ENCODE assay signal across 8 cellular contexts in genomic region chr16:1613728-1614225, GRCh38. TPM values are rescaled to one million over a fixed set of nuclear protein-coding genes. Genes with fewer than 3 reads are reported as not detected.
A peak's percentile ranks its signal among the peaks of the same experiment; 100 is the strongest.
DNase-seq lines count a peak whose midpoint lies in the region; ATAC-seq and TF ChIP-seq lines count a peak whose summit lies in the region.

No MANE protein-coding gene starts in this region.

- H3K9ac ChIP-seq in IMR-90 (ENCODE audit: low read depth, low read length): peak overlapping the region; percentile 90

- peak overlapping the region; percentile 18; the same call in 1 of the 2 replicates for H3K23ac ChIP-seq in IMR-90 (ENCODE audit: low read depth, low read length)

- no peak overlapping the region for H2BK5ac ChIP-seq in IMR-90 (ENCODE audit: low read depth, low read length, poor library complexity, severe bottlenecking)

- BruUV-seq in IMR-90 (replicated peaks; lab: Mats Ljungman, UMichigan): no TSS peak

- H3K14ac ChIP-seq in IMR-90 (replicated peaks; ENCODE audit: low read depth, low read length): no peak overlapping the region

- H3K4me1 ChIP-seq in IMR-90 (ENCODE audit: control insufficient read depth, insufficient read depth, low read length) (peaks cover 10% of the 10 kb centered on the region), lower lobe of right lung (peaks cover 66% of the 10 kb centered on the region)

- CTCF ChIA-PET in IMR-90 (lab: Yijun Ruan, JAX): no interaction called here

- peaks cover 15% of the 10 kb centered on the region for H3K36me3 ChIP-seq in IMR-90 (ENCODE audit: control insufficient read depth, insufficient read depth, low read length)
- peaks cover 18% of the 10 kb centered on the region for H3K36me3 ChIP-seq in lower lobe of right lung

- no peak overlapping the region for H4K5ac ChIP-seq in IMR-90 (ENCODE audit: low read depth, low read length)

- peaks cover 9% of the 10 kb centered on the region for H3K27me3 Mint-ChIP-seq in type B pancreatic cell

- H3K56ac ChIP-seq in IMR-90 (ENCODE audit: extremely low read depth, insufficient read depth, low read length): no peak overlapping the region

- DNase-seq in CD1c-positive myeloid dendritic cell (ENCODE audit: extremely low spot score): peak; percentile 41
- no peak for DNase-seq in IMR-90
- no peak for DNase-seq in astrocyte of the spinal cord (ENCODE audit: low read depth, low spot score)
- no peak for DNase-seq in lower lobe of right lung
- DNase-seq in type B pancreatic cell (ENCODE audit: extremely low spot score, unreplicated experiment): no peak
- no peak for DNase-seq in substantia nigra (lab: John Stamatoyannopoulos, UW)
- no peak for DNase-seq in LoVo (ENCODE audit: low spot score)

- H3K9me1 ChIP-seq in IMR-90 (ENCODE audit: insufficient read depth, low read length): peaks cover 3% of the 10 kb centered on the region

- H3K18ac ChIP-seq in IMR-90 (ENCODE audit: low read depth, low read length): no peak overlapping the region

- H3K4me3 ChIP-seq in IMR-90 (ENCODE audit: insufficient read depth, low read depth, low read length) (peak overlapping the region; percentile 94), astrocyte of the spinal cord (ENCODE audit: low read depth, low read length) (peak overlapping the region; percentile 73), lower lobe of right lung (peak overlapping the region; percentile 92)

- 0% methylated on average over 8 of the region's 39 CpGs; no CpG with 5 or more reads in 1 of the 2 experiments for WGBS in IMR-90 (ENCODE audit: extremely low coverage in 2 of 2, insufficient read length in 1 of 2), 2 experiments

- peaks cover 17% of the 10 kb centered on the region for H4K20me1 ChIP-seq in IMR-90 (ENCODE audit: insufficient read depth, low read length)

- H2AFZ ChIP-seq in IMR-90 (replicated peaks; ENCODE audit: low read length, poor library complexity): peak overlapping the region; percentile 49

- TF ChIP-seq CTCF in IMR-90 (conservative IDR thresholded peaks at IDR 0.05; ENCODE audit: low read depth, low read length): no peak
- TF ChIP-seq CTCF in astrocyte of the spinal cord (IDR thresholded peaks at IDR 0.05; ENCODE audit: low read depth, low read length): no peak
- TF ChIP-seq CTCF in lower lobe of right lung (IDR thresholded peaks at IDR 0.05): no peak
- no peak for TF ChIP-seq CTCF in type B pancreatic cell (conservative IDR thresholded peaks at IDR 0.05)

- H3K27ac Mint-ChIP-seq in type B pancreatic cell: peak overlapping the region; percentile 92

- H3K4ac ChIP-seq in IMR-90 (ENCODE audit: low read depth, low read length): no peak overlapping the region

- peaks cover 19 to 60% of the 10 kb centered on the region in 2 experiments for H3K79me1 ChIP-seq in IMR-90 (ENCODE audit: low read depth in 1 of 2, low read length in 2 of 2)

- dilution Hi-C loops in IMR-90 (cut with HindIII; ENCODE audit: low sequenced_read_pairs, unreplicated experiment): no loop called here

- POLR2A ChIA-PET in IMR-90 (lab: Charles Lee; ENCODE audit: unreplicated experiment): no interaction called here

- no peaks in the 10 kb centered on the region for H3K9me3 ChIP-seq in IMR-90 (ENCODE audit: control insufficient read depth, insufficient read depth, low read length)
- no peaks in the 10 kb centered on the region for H3K9me3 ChIP-seq in lower lobe of right lung

- H2BK20ac ChIP-seq in IMR-90 (ENCODE audit: low read depth, low read length): no peak overlapping the region

- TF ChIP-seq RAD21 in IMR-90 (IDR thresholded peaks at IDR 0.05; ENCODE audit: low read length): no peak

- H3K9me3 Mint-ChIP-seq in type B pancreatic cell: no peaks in the 10 kb centered on the region

- H3K4me1 Mint-ChIP-seq in type B pancreatic cell (ENCODE audit: unreplicated experiment): peaks cover 19% of the 10 kb centered on the region

- peaks cover 9% of the 10 kb centered on the region for H3K36me3 Mint-ChIP-seq in type B pancreatic cell

- ATAC-seq in IMR-90 (ENCODE audit: low read depth) (no peak), lower lobe of right lung (no peak), HG03378 (IDR thresholded peaks at IDR 0.05; ENCODE audit: unreplicated experiment) (no peak)

- H4K91ac ChIP-seq in IMR-90 (ENCODE audit: insufficient read depth, low read depth, low read length): no peak overlapping the region

- peak overlapping the region; percentile 21 for H2AK9ac ChIP-seq in IMR-90 (replicated peaks; ENCODE audit: low read depth, low read length, poor library complexity)

- no peak for TF ChIP-seq POLR2A in IMR-90 (IDR thresholded peaks at IDR 0.05; ENCODE audit: low read depth, low read length)

- H2BK15ac ChIP-seq in IMR-90 (ENCODE audit: low read depth, low read length): no peak overlapping the region

- H3K27me3 ChIP-seq in IMR-90 (ENCODE audit: control insufficient read depth, insufficient read depth, low read length) (no peaks in the 10 kb centered on the region), lower lobe of right lung (ENCODE audit: low read depth) (no peaks in the 10 kb centered on the region)

- H2AK5ac ChIP-seq in IMR-90 (ENCODE audit: low read depth, low read length): no peak overlapping the region

- intact Hi-C loops in IMR-90 (cut with micrococcal nuclease) (loop anchor here (5.0 kb wide), 2 partner anchors 94 to 121 kb away; partner anchors contain the start of genes MAPK8IP3 and TELO2), lower lobe of right lung (cut with DNase I) (no loop called here)

- H3K27ac ChIP-seq in IMR-90 (ENCODE audit: insufficient read depth, low read length) (no peak overlapping the region), lower lobe of right lung (no peak overlapping the region), substantia nigra (ENCODE audit: low read depth, low read length, poor library complexity, severe bottlenecking) (no peak overlapping the region)

- peak overlapping the region; percentile 96 for H3K4me3 Mint-ChIP-seq in type B pancreatic cell

- in situ Hi-C loops in IMR-90 (cut with MboI; ENCODE audit: low sequenced_read_pairs) (no loop called here), astrocyte of the spinal cord (cut with HindIII; ENCODE audit: low sequenced_read_pairs) (no loop called here)

- no peak overlapping the region; a peak in 1 of 4 replicates for H4K8ac ChIP-seq in IMR-90 (ENCODE audit: low read depth in 2 of 2, low read length in 2 of 2)

- peak overlapping the region; percentile 93 for H3K4me2 ChIP-seq in IMR-90 (ENCODE audit: low read depth, low read length)

- H2BK120ac ChIP-seq in IMR-90 (ENCODE audit: low read depth, low read length): no peak overlapping the region

TF ChIP-seq in IMR-90, 13 proteins besides CTCF, POLR2A, EP300 and RAD21:
- TF ChIP-seq SMC3 (IDR thresholded peaks at IDR 0.05; ENCODE audit: low read depth, low read length) (no peak), CHD1 (IDR thresholded peaks at IDR 0.05; ENCODE audit: low read depth, low read length) (no peak), CEBPB (IDR thresholded peaks at IDR 0.05; ENCODE audit: low read depth, low read length) (no peak), ELK1 (IDR thresholded peaks at IDR 0.05; ENCODE audit: borderline replicate concordance, low read depth, low read length) (no peak), USF2 (IDR thresholded peaks at IDR 0.05; ENCODE audit: low read depth, low read length) (no peak), MAZ (IDR thresholded peaks at IDR 0.05; ENCODE audit: borderline replicate concordance, low read depth, low read length) (no peak), FOS (IDR thresholded peaks at IDR 0.05; ENCODE audit: low read depth, low read length) (no peak), MXI1 (IDR thresholded peaks at IDR 0.05; ENCODE audit: borderline replicate concordance, low read depth, low read length) (0 out of 2 replicates have a peak, but pooled peaks have one; percentile 5)

RNA-seq across cellular contexts. Expression of gene CRAMP1, which starts 1.6 kb away (rescaled TPM):
- total RNA-seq in IMR-90 (2012; rRNA removed): 3.2 and 3.9 TPM in 2 replicates
- polyA plus RNA-seq in IMR-90 (2012; rRNA removed): 11.9 and 12.0 TPM in 2 replicates
- 5.1 and 9.1 TPM in 2 replicates for polyA plus RNA-seq in IMR-90 (2012; cell fraction: cytosol; rRNA removed)
- 37.4 and 49.0 TPM in 2 replicates for polyA plus RNA-seq in IMR-90 (2012; cell fraction: nucleus; rRNA removed; ENCODE audit: low replicate concordance)
- 24.1 TPM for total RNA-seq in lower lobe of right lung
- total RNA-seq in type B pancreatic cell (ENCODE audit: low replicate concordance): 29.0 and 31.4 TPM in 2 replicates

RNA-seq across cellular contexts. Expression of gene IFT140, which starts 1.9 kb away (rescaled TPM):
- total RNA-seq in IMR-90 (2012; rRNA removed) (20.3 and 24.2 TPM in 2 replicates), lower lobe of right lung (42.2 TPM), type B pancreatic cell (ENCODE audit: low replicate concordance) (27.9 and 55.1 TPM in 2 replicates)
- polyA plus RNA-seq in IMR-90 (2012; rRNA removed): 8.4 and 9.2 TPM in 2 replicates
- polyA plus RNA-seq in IMR-90 (2012; cell fraction: cytosol; rRNA removed): 4.7 and 14.6 TPM in 2 replicates
- polyA plus RNA-seq in IMR-90 (2012; cell fraction: nucleus; rRNA removed; ENCODE audit: low replicate concordance): 41.6 and 56.3 TPM in 2 replicates
